In the genomic region with DNA sequence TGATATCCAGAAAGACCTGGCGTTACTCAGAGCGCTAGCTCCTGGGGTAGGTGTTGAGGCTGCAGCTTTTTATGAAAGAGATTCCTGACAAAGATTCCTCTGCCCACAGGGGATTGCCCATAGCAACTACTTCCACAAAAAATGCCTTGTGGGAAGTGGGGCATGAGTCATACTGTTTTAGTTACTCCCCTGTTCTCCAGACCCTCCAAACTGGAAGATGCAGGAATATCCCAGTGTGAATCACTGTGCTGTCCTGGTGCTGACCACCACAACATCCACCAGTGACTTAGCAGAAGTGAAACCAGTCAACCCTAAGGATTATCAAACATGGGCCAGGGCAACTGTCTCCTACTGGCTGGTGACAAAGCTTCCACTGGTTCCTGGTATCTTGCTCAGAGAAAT, we compare ENCODE assay signal across 1 cellular context.
TF ChIP-seq lines count a peak whose summit lies in the region.

No MANE protein-coding gene starts in this region.

TF ChIP-seq in A549, 52 proteins besides CTCF, POLR2A, EP300 and RAD21 (continued from another document):
- TF ChIP-seq, protein P1, sequence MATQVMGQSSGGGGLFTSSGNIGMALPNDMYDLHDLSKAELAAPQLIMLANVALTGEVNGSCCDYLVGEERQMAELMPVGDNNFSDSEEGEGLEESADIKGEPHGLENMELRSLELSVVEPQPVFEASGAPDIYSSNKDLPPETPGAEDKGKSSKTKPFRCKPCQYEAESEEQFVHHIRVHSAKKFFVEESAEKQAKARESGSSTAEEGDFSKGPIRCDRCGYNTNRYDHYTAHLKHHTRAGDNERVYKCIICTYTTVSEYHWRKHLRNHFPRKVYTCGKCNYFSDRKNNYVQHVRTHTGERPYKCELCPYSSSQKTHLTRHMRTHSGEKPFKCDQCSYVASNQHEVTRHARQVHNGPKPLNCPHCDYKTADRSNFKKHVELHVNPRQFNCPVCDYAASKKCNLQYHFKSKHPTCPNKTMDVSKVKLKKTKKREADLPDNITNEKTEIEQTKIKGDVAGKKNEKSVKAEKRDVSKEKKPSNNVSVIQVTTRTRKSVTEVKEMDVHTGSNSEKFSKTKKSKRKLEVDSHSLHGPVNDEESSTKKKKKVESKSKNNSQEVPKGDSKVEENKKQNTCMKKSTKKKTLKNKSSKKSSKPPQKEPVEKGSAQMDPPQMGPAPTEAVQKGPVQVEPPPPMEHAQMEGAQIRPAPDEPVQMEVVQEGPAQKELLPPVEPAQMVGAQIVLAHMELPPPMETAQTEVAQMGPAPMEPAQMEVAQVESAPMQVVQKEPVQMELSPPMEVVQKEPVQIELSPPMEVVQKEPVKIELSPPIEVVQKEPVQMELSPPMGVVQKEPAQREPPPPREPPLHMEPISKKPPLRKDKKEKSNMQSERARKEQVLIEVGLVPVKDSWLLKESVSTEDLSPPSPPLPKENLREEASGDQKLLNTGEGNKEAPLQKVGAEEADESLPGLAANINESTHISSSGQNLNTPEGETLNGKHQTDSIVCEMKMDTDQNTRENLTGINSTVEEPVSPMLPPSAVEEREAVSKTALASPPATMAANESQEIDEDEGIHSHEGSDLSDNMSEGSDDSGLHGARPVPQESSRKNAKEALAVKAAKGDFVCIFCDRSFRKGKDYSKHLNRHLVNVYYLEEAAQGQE (IDR thresholded peaks at IDR 0.05) = 0 out of 2 replicates have a peak, but pooled peaks have one; percentile 22
- TF ChIP-seq FOSL2 (IDR thresholded peaks at IDR 0.05) (no peak), FOSL2 (CRISPR knock-in tag; IDR thresholded peaks at IDR 0.05) (peak; percentile 80), MAFK (IDR thresholded peaks at IDR 0.05; ENCODE audit: partially characterized antibody) (peak; percentile 54), ZNF302 (CRISPR knock-in tag; IDR thresholded peaks at IDR 0.05) (no peak), HOXB5 (CRISPR knock-in tag; IDR thresholded peaks at IDR 0.05) (no peak), BHLHE40 (IDR thresholded peaks at IDR 0.05; ENCODE audit: low read depth, low read length) (no peak)
- TF ChIP-seq, protein P2, sequence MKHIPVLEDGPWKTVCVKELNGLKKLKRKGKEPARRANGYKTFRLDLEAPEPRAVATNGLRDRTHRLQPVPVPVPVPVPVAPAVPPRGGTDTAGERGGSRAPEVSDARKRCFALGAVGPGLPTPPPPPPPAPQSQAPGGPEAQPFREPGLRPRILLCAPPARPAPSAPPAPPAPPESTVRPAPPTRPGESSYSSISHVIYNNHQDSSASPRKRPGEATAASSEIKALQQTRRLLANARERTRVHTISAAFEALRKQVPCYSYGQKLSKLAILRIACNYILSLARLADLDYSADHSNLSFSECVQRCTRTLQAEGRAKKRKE (CRISPR knock-in tag; IDR thresholded peaks at IDR 0.05; ENCODE audit: low read depth) = no peak
TF ChIP-seq in A549: peak in this region for 4.
